15 cellular contexts compared by ENCODE assay signal in the genomic region with DNA sequence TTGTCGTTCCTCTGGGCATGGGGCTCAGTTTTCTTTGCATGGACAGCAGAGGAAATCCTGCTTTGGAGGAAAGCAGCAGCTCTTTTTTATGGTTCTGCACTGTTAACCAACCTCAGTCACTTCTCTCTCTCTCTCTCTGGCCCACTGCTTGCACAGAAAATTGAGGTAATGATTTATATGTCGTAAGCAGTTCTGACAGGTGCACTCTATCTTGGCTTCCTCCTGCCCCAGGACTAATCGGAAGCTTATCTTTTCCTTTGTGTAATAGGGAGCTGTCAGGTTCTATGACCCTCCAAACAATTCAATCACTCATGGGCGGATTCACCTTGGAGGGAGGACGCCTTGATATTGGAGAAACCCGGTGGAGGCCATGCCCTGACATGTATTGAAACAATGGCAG.
A peak's percentile ranks its signal among the peaks of the same experiment; 100 is the strongest.
DNase-seq lines count a peak whose midpoint lies in the region; ATAC-seq, FAIRE-seq and TF ChIP-seq lines count a peak whose summit lies in the region.
"Had no signal": no experiment of that assay in that cellular context is flagged by ENCODE, and none has a peak within 500 bp of the region (broad histone marks: within the 10 kb centered on the region; RNA-seq: fewer than 3 reads in every experiment).

No MANE protein-coding gene starts in this region.

- no peak for TF ChIP-seq POLR2A in GM12878 (IDR thresholded peaks at IDR 0.05; ENCODE audit: low read depth, low read length)

- no peaks in the 10 kb centered on the region for H3K79me2 ChIP-seq in GM12878 (ENCODE audit: control insufficient read depth, insufficient read depth, low read length)

- H3K9me3 Mint-ChIP-seq in CD8-positive, alpha-beta T cell: no peaks in the 10 kb centered on the region
- no peaks in the 10 kb centered on the region for H3K9me3 Mint-ChIP-seq in activated naive CD4-positive, alpha-beta T cell treated with anti-CD3 and anti-CD28 coated beads for 36 hours
- H3K9me3 Mint-ChIP-seq: activated CD8-positive, alpha-beta T cell treated with anti-CD3 and anti-CD28 coated beads for 36 hours; dendritic cell treated with granulocyte-macrophage colony-stimulating factor and Interleukin-4, amounts not matched to agents 40 ng/mL and 50 ng/mL, for 4 days had no signal

- BruUV-seq in GM12878 (replicated peaks; lab: Mats Ljungman, UMichigan): no TSS peak

- intact Hi-C loops in GM12878 (cut with micrococcal nuclease; ENCODE audit: unreplicated experiment): no loop called here
- intact Hi-C loops in CD8-positive, alpha-beta T cell (cut with DNase I, micrococcal nuclease): no loop called here
- intact Hi-C loops in activated naive CD4-positive, alpha-beta T cell treated with anti-CD3 and anti-CD28 coated beads for 36 hours (cut with micrococcal nuclease): no loop called here

- TF ChIP-seq RAD21 in GM12878 (IDR thresholded peaks at IDR 0.05; ENCODE audit: insufficient read depth, low read depth, low read length): no peak

- DNase-seq in Caki2 (ENCODE audit: low read depth) (peak; percentile 75), GM12878 (ENCODE audit: low read depth, low spot score) (no peak), GM19238 (ENCODE audit: insufficient read length, low spot score) (no peak), omental fat pad (ENCODE audit: low spot score) (no peak)
- no peak for DNase-seq in CD8-positive, alpha-beta T cell
- no peak for DNase-seq in activated naive CD4-positive, alpha-beta T cell treated with anti-CD3 and anti-CD28 coated beads for 36 hours
- DNase-seq: activated CD8-positive, alpha-beta T cell treated with anti-CD3 and anti-CD28 coated beads for 36 hours; NCI-H1048; stimulated activated naive CD8-positive, alpha-beta T cell treated with anti-CD3 and anti-CD28 coated beads, Interleukin-15, Interleukin-2, amounts not matched to agents 100 U/mL and 50 U/mL, for 24 hours had no signal

- POLR2A ChIA-PET in GM12878 (lab: Charles Lee): no interaction called here
- POLR2A ChIA-PET in CD8-positive, alpha-beta T cell (lab: Charles Lee): no interaction called here

- H3K4me3 ChIP-seq in GM12878: no peak overlapping the region
- H3K4me3 ChIP-seq in CD8-positive, alpha-beta T cell (ENCODE audit: low read depth, low read length): no peak overlapping the region

- under 1% methylated on average over 6 of the region's 6 CpGs for WGBS in GM12878 (ENCODE audit: insufficient coverage, insufficient replicate concordance, low lambda C conversion rate, missing lambda C conversion rate)

- no peak overlapping the region for H3K4me2 ChIP-seq in GM12878 (ENCODE audit: control insufficient read depth, insufficient read depth)

- no peaks in the 10 kb centered on the region for H3K4me1 Mint-ChIP-seq in CD8-positive, alpha-beta T cell (ENCODE audit: low read depth)
- H3K4me1 Mint-ChIP-seq in activated naive CD4-positive, alpha-beta T cell treated with anti-CD3 and anti-CD28 coated beads for 36 hours (ENCODE audit: low read depth): no peaks in the 10 kb centered on the region
- H3K4me1 Mint-ChIP-seq: IgD-negative memory B cell had no signal

- SMC1A ChIA-PET in GM12878 (lab: Charles Lee; ENCODE audit: uncharacterized antibody, unreplicated experiment): interaction anchor here (1.2 kb wide), 1 partner anchor 11 kb away, joined by 3 read pairs; no protein-coding TSS in a partner anchor

- no peaks in the 10 kb centered on the region for H3K4me1 ChIP-seq in GM12878 (ENCODE audit: control insufficient read depth, insufficient read depth, low read length)
- H3K4me1 ChIP-seq in CD8-positive, alpha-beta T cell (ENCODE audit: insufficient read depth, low read length): no peaks in the 10 kb centered on the region

- H3K9me3 ChIP-seq in GM12878 (replicated peaks; ENCODE audit: control insufficient read depth, insufficient read depth, low read length): no peaks in the 10 kb centered on the region
- no peaks in the 10 kb centered on the region for H3K9me3 ChIP-seq in CD8-positive, alpha-beta T cell (ENCODE audit: low read length)

- no peak overlapping the region for H2AFZ ChIP-seq in GM12878 (ENCODE audit: control insufficient read depth, low read depth, low read length)

- RAD21 ChIA-PET in GM12878 (lab: Charles Lee; ENCODE audit: unreplicated experiment): interaction anchor here (1.7 kb wide), 1 partner anchor 290 kb away, joined by 4 read pairs; no protein-coding TSS in a partner anchor

- no peak overlapping the region for H3K9ac ChIP-seq in GM12878 (ENCODE audit: control insufficient read depth, insufficient read depth, low read length)

- H3K36me3 Mint-ChIP-seq in CD8-positive, alpha-beta T cell: no peaks in the 10 kb centered on the region
- H3K36me3 Mint-ChIP-seq in activated naive CD4-positive, alpha-beta T cell treated with anti-CD3 and anti-CD28 coated beads for 36 hours (ENCODE audit: low read depth): no peaks in the 10 kb centered on the region
- H3K36me3 Mint-ChIP-seq: IgD-negative memory B cell had no signal

- TF ChIP-seq EP300 in GM12878 (IDR thresholded peaks at IDR 0.05; ENCODE audit: borderline replicate concordance in 1 of 2, control insufficient read depth in 1 of 2, low read depth in 2 of 2, low read length in 2 of 2): no peak

- CTCF ChIA-PET in GM12878 (lab: Yijun Ruan, JAX): interaction anchor here (1.2 kb wide), 1 partner anchor 13 kb away, joined by 3 read pairs; no protein-coding TSS in a partner anchor
- CTCF ChIA-PET in CD8-positive, alpha-beta T cell (lab: Charles Lee): interaction anchor here (1.0 kb wide), 1 partner anchor 16 kb away, joined by 3 read pairs; no protein-coding TSS in a partner anchor
- CTCF ChIA-PET in activated naive CD4-positive, alpha-beta T cell treated with anti-CD3 and anti-CD28 coated beads for 36 hours (lab: Charles Lee): interaction anchor here (1.3 to 1.6 kb wide), 2 partner anchors 11 to 36 kb away, joined by 3 read pairs; no protein-coding TSS in a partner anchor

- H3K27ac Mint-ChIP-seq in CD8-positive, alpha-beta T cell: no peak overlapping the region
- H3K27ac Mint-ChIP-seq in activated naive CD4-positive, alpha-beta T cell treated with anti-CD3 and anti-CD28 coated beads for 36 hours: no peak overlapping the region
- H3K27ac Mint-ChIP-seq: activated CD8-positive, alpha-beta T cell treated with anti-CD3 and anti-CD28 coated beads for 36 hours; dendritic cell treated with granulocyte-macrophage colony-stimulating factor and Interleukin-4, amounts not matched to agents 40 ng/mL and 50 ng/mL, for 4 days; IgD-negative memory B cell had no signal

- H3K4me3 Mint-ChIP-seq in CD8-positive, alpha-beta T cell: no peak overlapping the region
- no peak overlapping the region for H3K4me3 Mint-ChIP-seq in activated naive CD4-positive, alpha-beta T cell treated with anti-CD3 and anti-CD28 coated beads for 36 hours
- H3K4me3 Mint-ChIP-seq: activated CD8-positive, alpha-beta T cell treated with anti-CD3 and anti-CD28 coated beads for 36 hours; dendritic cell treated with granulocyte-macrophage colony-stimulating factor and Interleukin-4, amounts not matched to agents 40 ng/mL and 50 ng/mL, for 4 days; IgD-negative memory B cell had no signal

- no peaks in the 10 kb centered on the region; a peak in 1 of 4 replicates for H3K27me3 ChIP-seq in GM12878 (replicated peaks in 1 of 2; ENCODE audit: control insufficient read depth in 2 of 2, insufficient read depth in 2 of 2, low read length in 1 of 2)
- no peaks in the 10 kb centered on the region for H3K27me3 ChIP-seq in CD8-positive, alpha-beta T cell (ENCODE audit: insufficient read depth, low read length)

- ATAC-seq in GM21381 (IDR thresholded peaks at IDR 0.05; ENCODE audit: unreplicated experiment): peak; percentile 77
- peak; percentile 94 for ATAC-seq in HG03159 (IDR thresholded peaks at IDR 0.05; ENCODE audit: unreplicated experiment)
- peak; percentile 49; the same call in 2 of the 3 replicates for ATAC-seq in GM12878
- no peak for ATAC-seq in omental fat pad (ENCODE audit: low FRiP score)
- no peak for ATAC-seq in CD8-positive, alpha-beta T cell
- ATAC-seq: activated CD8-positive, alpha-beta T cell treated with anti-CD3 and anti-CD28 coated beads for 36 hours; stimulated activated naive CD8-positive, alpha-beta T cell treated with anti-CD3 and anti-CD28 coated beads, Interleukin-15, Interleukin-2, amounts not matched to agents 100 U/mL and 50 U/mL, for 24 hours had no signal

- in situ Hi-C loops in Caki2 (cut with HindIII; ENCODE audit: low pct_unique_long_range_greater_than_20kb, low sequenced_read_pairs): no loop called here
- in situ Hi-C loops in GM12878 (cut with MboI): no loop called here

- H3K36me3 ChIP-seq in GM12878 (ENCODE audit: control insufficient read depth in 2 of 2, insufficient read depth in 2 of 2, low read length in 1 of 2): no peaks in the 10 kb centered on the region
- H3K36me3 ChIP-seq in CD8-positive, alpha-beta T cell (ENCODE audit: insufficient read depth, low read length): no peaks in the 10 kb centered on the region

- peaks cover 2% of the 10 kb centered on the region for H3K27me3 Mint-ChIP-seq in CD8-positive, alpha-beta T cell (ENCODE audit: low read depth)
- H3K27me3 Mint-ChIP-seq in activated naive CD4-positive, alpha-beta T cell treated with anti-CD3 and anti-CD28 coated beads for 36 hours (ENCODE audit: low read depth): peaks cover 3% of the 10 kb centered on the region

- no peak for FAIRE-seq in GM12878 (lab: Jason Lieb, UNC)
- FAIRE-seq: astrocyte had no signal

- TF ChIP-seq CTCF in GM12878 (IDR thresholded peaks at IDR 0.05 in 2 of 3, conservative IDR thresholded peaks at IDR 0.05 in 1 of 3; ENCODE audit: control insufficient read depth in 2 of 3, extremely low read depth in 1 of 3, insufficient read depth in 1 of 3, low read depth in 3 of 3, low read length in 3 of 3) (no peak), omental fat pad (IDR thresholded peaks at IDR 0.05) (no peak)
- TF ChIP-seq CTCF in CD8-positive, alpha-beta T cell (IDR thresholded peaks at IDR 0.05): no peak

- no peaks in the 10 kb centered on the region for H4K20me1 ChIP-seq in GM12878 (ENCODE audit: control insufficient read depth, insufficient read depth)

- no peak overlapping the region for H3K27ac ChIP-seq in GM12878 (ENCODE audit: control insufficient read depth, insufficient read depth)
- H3K27ac ChIP-seq in CD8-positive, alpha-beta T cell (ENCODE audit: low read depth, low read length): no peak overlapping the region
- H3K27ac ChIP-seq: VCaP had no signal

TF ChIP-seq in GM12878, 131 proteins besides CTCF, POLR2A, EP300 and RAD21 (continues in another document):
- TF ChIP-seq DPF2 (IDR thresholded peaks at IDR 0.05): no peak
- no peak for TF ChIP-seq SIX5 (IDR thresholded peaks at IDR 0.05; ENCODE audit: low read depth, low read length, severe bottlenecking)
- no peak for TF ChIP-seq ESRRA (IDR thresholded peaks at IDR 0.05; ENCODE audit: low read length)
- TF ChIP-seq NR2F1 (conservative IDR thresholded peaks at IDR 0.05): no peak

Comparison
In these comparisons a context has a peak if more than half of its experiments do, and no peak if none do; other contexts are left out.
1. ATAC-seq: peak in GM21381 (single experiment), HG03159 (single experiment) and GM12878 (single experiment); none in omental fat pad (single experiment) and CD8-positive, alpha-beta T cell (single experiment).